1 cellular context compared by ENCODE assay signal in genomic region chr14:68349900-68350323, GRCh38.
TF ChIP-seq lines count a peak whose summit lies in the region.

No MANE protein-coding gene starts in this region.

TF ChIP-seq in HepG2, 621 proteins besides CTCF, POLR2A, EP300 and RAD21 (continued from another document):
- TF ChIP-seq ZNF609 (CRISPR knock-in tag; IDR thresholded peaks at IDR 0.05; ENCODE audit: borderline replicate concordance) (peak; percentile 97), ZNF354B (CRISPR knock-in tag; IDR thresholded peaks at IDR 0.05) (no peak), RFX1 (IDR thresholded peaks at IDR 0.05) (no peak), MAX (IDR thresholded peaks at IDR 0.05) (peak; percentile 42; the same call in 1 of the 2 replicates), FOSL2 (CRISPR knock-in tag; IDR thresholded peaks at IDR 0.05) (peak; percentile 82), CERS6 (CRISPR knock-in tag; IDR thresholded peaks at IDR 0.05) (no peak), ZNF121 (CRISPR knock-in tag; IDR thresholded peaks at IDR 0.05) (no peak), SYNCRIP (IDR thresholded peaks at IDR 0.05; ENCODE audit: insufficient read depth, low read depth, low read length) (no peak), ZNF709 (CRISPR knock-in tag; IDR thresholded peaks at IDR 0.05) (0 out of 2 replicates have a peak, but pooled peaks have one; percentile 18), NR0B2 (CRISPR knock-in tag; IDR thresholded peaks at IDR 0.05) (no peak), ZSCAN29 (CRISPR knock-in tag; conservative IDR thresholded peaks at IDR 0.05) (peak; percentile 78), ZNF460 (CRISPR knock-in tag; IDR thresholded peaks at IDR 0.05; ENCODE audit: borderline replicate concordance) (peak; percentile 32; the same call in 1 of the 2 replicates), ATF4 (CRISPR knock-in tag; IDR thresholded peaks at IDR 0.05) (peak in 1 of 2 experiments; percentile 74; a peak in 1 of 4 replicates), MAFF (IDR thresholded peaks at IDR 0.05; ENCODE audit: low read depth, low read length) (peak; percentile 96), SRSF4 (IDR thresholded peaks at IDR 0.05; ENCODE audit: low read depth, low read length, poor library complexity, severe bottlenecking) (no peak), ZBTB37 (CRISPR knock-in tag; IDR thresholded peaks at IDR 0.05) (no peak), RFXANK (CRISPR knock-in tag; IDR thresholded peaks at IDR 0.05) (peak; percentile 56; the same call in 1 of the 2 replicates), ZSCAN22 (CRISPR knock-in tag; IDR thresholded peaks at IDR 0.05) (no peak), ZNF17 (CRISPR knock-in tag; IDR thresholded peaks at IDR 0.05) (no peak), PHF20 (CRISPR knock-in tag; IDR thresholded peaks at IDR 0.05) (no peak), GLMP (CRISPR knock-in tag; IDR thresholded peaks at IDR 0.05; ENCODE audit: borderline replicate concordance) (no peak), ZNF704 (CRISPR knock-in tag; IDR thresholded peaks at IDR 0.05; ENCODE audit: borderline replicate concordance) (no peak), SALL1 (CRISPR knock-in tag; IDR thresholded peaks at IDR 0.05) (peak; percentile 95; the same call in 1 of the 2 replicates), NCOR1 (IDR thresholded peaks at IDR 0.05; ENCODE audit: borderline replicate concordance, low read length) (peak; percentile 96; the same call in 1 of the 2 replicates), ZNF264 (CRISPR knock-in tag; IDR thresholded peaks at IDR 0.05) (peak; percentile 71; the same call in 1 of the 2 replicates), SNAPC5 (CRISPR knock-in tag; IDR thresholded peaks at IDR 0.05; ENCODE audit: borderline replicate concordance) (no peak), ZFP37 (CRISPR knock-in tag; IDR thresholded peaks at IDR 0.05; ENCODE audit: borderline replicate concordance) (0 out of 2 replicates have a peak, but pooled peaks have one; percentile 52), ZSCAN21 (CRISPR knock-in tag; IDR thresholded peaks at IDR 0.05; ENCODE audit: borderline replicate concordance) (no peak), TOE1 (CRISPR knock-in tag; IDR thresholded peaks at IDR 0.05) (0 out of 2 replicates have a peak, but pooled peaks have one; percentile 27), NR2F2 (IDR thresholded peaks at IDR 0.05; ENCODE audit: borderline replicate concordance, low read depth) (peak; percentile 84), GATA4 (IDR thresholded peaks at IDR 0.05; ENCODE audit: borderline replicate concordance, low read depth) (peak; percentile 86), KLF6 (CRISPR knock-in tag; IDR thresholded peaks at IDR 0.05) (no peak), DMAP1 (CRISPR knock-in tag; IDR thresholded peaks at IDR 0.05) (no peak), IKZF5 (CRISPR knock-in tag; IDR thresholded peaks at IDR 0.05) (peak; percentile 74; the same call in 1 of the 2 replicates), ERF (CRISPR knock-in tag; IDR thresholded peaks at IDR 0.05) (peak; percentile 87), KAT7 (CRISPR knock-in tag; IDR thresholded peaks at IDR 0.05; ENCODE audit: borderline replicate concordance) (no peak)
